In the genomic region with DNA sequence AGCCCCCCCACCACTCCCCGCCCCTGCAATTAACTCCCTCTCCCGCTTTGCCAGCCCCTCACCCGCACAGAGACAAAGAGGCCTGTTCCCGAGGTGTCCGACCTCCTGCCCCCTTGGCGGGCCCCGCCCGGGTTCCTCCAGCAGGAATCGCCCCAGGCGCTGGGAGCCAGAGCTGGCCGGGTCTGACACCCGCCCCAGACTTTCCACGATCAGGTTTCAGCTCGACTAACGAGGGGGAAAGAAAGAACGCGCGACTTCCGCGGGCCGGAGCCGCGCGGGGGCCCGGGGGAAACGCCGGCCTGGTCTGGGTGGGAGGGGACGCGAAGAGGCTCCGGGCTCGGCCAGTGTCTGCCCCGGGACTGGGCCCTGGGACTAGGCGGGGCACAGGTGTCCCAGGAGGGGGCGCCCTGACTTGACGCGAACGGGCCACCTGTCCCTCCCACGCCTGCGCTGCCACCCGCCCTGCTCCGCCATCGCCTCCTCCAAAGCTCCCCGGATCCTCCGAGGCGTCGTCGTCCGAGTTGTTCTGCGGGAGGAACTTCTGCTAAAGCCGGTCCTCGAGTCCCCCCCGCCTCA, we compare ENCODE assay signal across 8 cellular contexts. TPM values are rescaled to one million over a fixed set of nuclear protein-coding genes. Genes with fewer than 3 reads are reported as not detected.
DNase-seq lines count a peak whose midpoint lies in the region; ATAC-seq and TF ChIP-seq lines count a peak whose summit lies in the region.

No MANE protein-coding gene starts in this region.

- intact Hi-C loops in lower leg skin (cut with DNase I; ENCODE audit: low total_unique reads) = no loop called here

- TF ChIP-seq CTCF in chondrocyte (IDR thresholded peaks at IDR 0.05) (peak; percentile 66), lower leg skin (IDR thresholded peaks at IDR 0.05) (no peak)

- TF ChIP-seq POLR2A in lower leg skin (IDR thresholded peaks at IDR 0.05) = no peak

- H3K4me1 Mint-ChIP-seq in T-helper 2 cell treated with Interferon-gamma antibody and Interleukin-4, amounts not matched to agents 5 μg/mL and 100 μg/mL, for 36 hours (ENCODE audit: low read depth) = no peaks in the 10 kb centered on the region
- H3K4me1 Mint-ChIP-seq in chondrocyte (ENCODE audit: low read depth) = peaks cover 70% of the 10 kb centered on the region

- H3K4me3 ChIP-seq in lower leg skin (ENCODE audit: low read depth, poor library complexity, severe bottlenecking) = peak overlapping the region; percentile 10

- H3K36me3 Mint-ChIP-seq in T-helper 2 cell treated with Interferon-gamma antibody and Interleukin-4, amounts not matched to agents 5 μg/mL and 100 μg/mL, for 36 hours (ENCODE audit: low read depth) = no peaks in the 10 kb centered on the region
- H3K36me3 Mint-ChIP-seq in chondrocyte (ENCODE audit: low read depth) = no peaks in the 10 kb centered on the region

- 2% methylated on average over 35 to 51 of the region's 52 CpGs for WGBS in lower leg skin, 2 donors

- no peak overlapping the region for H3K4me3 Mint-ChIP-seq in T-helper 2 cell treated with Interferon-gamma antibody and Interleukin-4, amounts not matched to agents 5 μg/mL and 100 μg/mL, for 36 hours
- peak overlapping the region; percentile 68 for H3K4me3 Mint-ChIP-seq in chondrocyte (ENCODE audit: unreplicated experiment)

- H3K9me3 Mint-ChIP-seq in T-helper 2 cell treated with Interferon-gamma antibody and Interleukin-4, amounts not matched to agents 5 μg/mL and 100 μg/mL, for 36 hours = no peaks in the 10 kb centered on the region
- H3K9me3 Mint-ChIP-seq in chondrocyte (ENCODE audit: low read depth) = no peaks in the 10 kb centered on the region

- ATAC-seq in HG03342 (IDR thresholded peaks at IDR 0.05; ENCODE audit: unreplicated experiment) (peak; percentile 65), HG02973 (IDR thresholded peaks at IDR 0.05; ENCODE audit: unreplicated experiment) (no peak)

- H3K27me3 Mint-ChIP-seq in T-helper 2 cell treated with Interferon-gamma antibody and Interleukin-4, amounts not matched to agents 5 μg/mL and 100 μg/mL, for 36 hours (ENCODE audit: low read depth) = peaks cover 42% of the 10 kb centered on the region
- H3K27me3 Mint-ChIP-seq in chondrocyte (ENCODE audit: low read depth) = no peaks in the 10 kb centered on the region

- no peak overlapping the region for H3K27ac Mint-ChIP-seq in T-helper 2 cell treated with Interferon-gamma antibody and Interleukin-4, amounts not matched to agents 5 μg/mL and 100 μg/mL, for 36 hours
- peak overlapping the region; percentile 98 for H3K27ac Mint-ChIP-seq in chondrocyte (ENCODE audit: unreplicated experiment)

- DNase-seq in NCI-H1436 (lab: John Stamatoyannopoulos, UW) (peak; percentile 71), NCI-H1436 treated with DMSO at 0.1 percent for 48 hours (lab: John Stamatoyannopoulos, UW) (no peak), chondrocyte (ENCODE audit: low spot score) (peak; percentile 96), lower leg skin (ENCODE audit: low spot score in 2 of 2) (peak; percentile 30 to 92)
- DNase-seq in T-helper 2 cell treated with Interferon-gamma antibody and Interleukin-4, amounts not matched to agents 5 μg/mL and 100 μg/mL, for 36 hours (ENCODE audit: low spot score) = peak; percentile 18
- peak; percentile 2 to 12 for DNase-seq in stimulated activated CD8-positive, alpha-beta memory T cell treated with anti-CD3 and anti-CD28 coated beads, Interleukin-15, amount 100 ng/mL, for 4 hours (ENCODE audit: low read depth in 2 of 2)

RNA-seq across cellular contexts. Expression of gene HHAT, which starts 36.3 kb away (rescaled TPM):
- total RNA-seq in chondrocyte = 6.1 to 7.9 TPM (median 6.4 TPM) in 3 replicates
- 1 to 10 TPM; 4.6 to 8.8 (median 6.7) TPM for total RNA-seq in lower leg skin

RNA-seq across cellular contexts. Expression of gene SERTAD4, which starts 59.8 kb away (rescaled TPM):
- 39.1 to 71.7 TPM (median 43.5 TPM) in 3 replicates for total RNA-seq in chondrocyte
- total RNA-seq in lower leg skin = 10 to 100 TPM in 3 of 4 donors, 1 to 10 TPM in 1; 9.6 to 18.1 (median 14.9) TPM
